ENCODE assay signal across 8 cellular contexts in genomic region chr7:44796034-44796503, GRCh38. TPM values are rescaled to one million over a fixed set of nuclear protein-coding genes. Genes with fewer than 3 reads are reported as not detected.
DNase-seq lines count a peak whose midpoint lies in the region; ATAC-seq and TF ChIP-seq lines count a peak whose summit lies in the region.

No MANE protein-coding gene starts in this region.

- TF ChIP-seq EP300 in sigmoid colon (IDR thresholded peaks at IDR 0.05) = no peak

- 1% methylated on average over 59 of the region's 59 CpGs for WGBS in sigmoid colon, 2 donors

- peaks cover 34% of the 10 kb centered on the region for H3K36me3 Mint-ChIP-seq in activated naive CD4-positive, alpha-beta T cell treated with anti-CD3 and anti-CD28 coated beads for 36 hours (ENCODE audit: low read depth)
- peaks cover 23% of the 10 kb centered on the region for H3K36me3 Mint-ChIP-seq in activated naive CD8-positive, alpha-beta T cell treated with anti-CD3 and anti-CD28 coated beads, Interleukin-2, amount 10 ng/mL, durations not matched to agents 7 days and 5 days

- peak overlapping the region; percentile 83 to 92 for H3K4me3 ChIP-seq in right atrium auricular region
- H3K4me3 ChIP-seq in sigmoid colon = peak overlapping the region; percentile 76 to 97 (median 95)

- TF ChIP-seq CTCF in right atrium auricular region (IDR thresholded peaks at IDR 0.05) (no peak), sigmoid colon (IDR thresholded peaks at IDR 0.05) (no peak)

- no peaks in the 10 kb centered on the region for H3K9me3 Mint-ChIP-seq in activated naive CD4-positive, alpha-beta T cell treated with anti-CD3 and anti-CD28 coated beads for 36 hours
- no peaks in the 10 kb centered on the region for H3K9me3 Mint-ChIP-seq in activated naive CD8-positive, alpha-beta T cell treated with anti-CD3 and anti-CD28 coated beads, Interleukin-2, amount 10 ng/mL, durations not matched to agents 7 days and 5 days

- ATAC-seq in HG02840 (IDR thresholded peaks at IDR 0.05; ENCODE audit: low FRiP score, unreplicated experiment) = peak; percentile 21
- peak; percentile 30 for ATAC-seq in activated naive CD8-positive, alpha-beta T cell treated with anti-CD3 and anti-CD28 coated beads, Interleukin-2, amount 10 ng/mL, durations not matched to agents 7 days and 5 days (ENCODE audit: low read depth)

- POLR2A ChIA-PET in activated naive CD8-positive, alpha-beta T cell treated with anti-CD3 and anti-CD28 coated beads, Interleukin-2, amount 10 ng/mL, durations not matched to agents 7 days and 5 days (lab: Charles Lee) = interaction anchor here (1.0 to 4.1 kb wide), 2 partner anchors 52 to 214 kb away, joined by 4 to 20 read pairs; partner anchors contain the start of genes H2AZ2 and TMED4

- H3K27me3 ChIP-seq in right atrium auricular region (no peaks in the 10 kb centered on the region), sigmoid colon (no peaks in the 10 kb centered on the region)

- H3K27ac ChIP-seq in right atrium auricular region (peak overlapping the region; percentile 100), sigmoid colon (peak overlapping the region; percentile 99 to 100 (median 100))

- H3K4me1 ChIP-seq in right atrium auricular region = peaks cover 0 to 23% of the 10 kb centered on the region in 2 donors
- peaks cover 0 to 35% (median 26%) of the 10 kb centered on the region in 4 donors for H3K4me1 ChIP-seq in sigmoid colon

- H3K27me3 Mint-ChIP-seq in activated naive CD4-positive, alpha-beta T cell treated with anti-CD3 and anti-CD28 coated beads for 36 hours (ENCODE audit: low read depth) = no peaks in the 10 kb centered on the region
- no peaks in the 10 kb centered on the region for H3K27me3 Mint-ChIP-seq in activated naive CD8-positive, alpha-beta T cell treated with anti-CD3 and anti-CD28 coated beads, Interleukin-2, amount 10 ng/mL, durations not matched to agents 7 days and 5 days

- CTCF ChIA-PET in activated naive CD4-positive, alpha-beta T cell treated with anti-CD3 and anti-CD28 coated beads for 36 hours (lab: Charles Lee) = no interaction called here

- H3K9me3 ChIP-seq in right atrium auricular region (no peaks in the 10 kb centered on the region), sigmoid colon (no peaks in the 10 kb centered on the region)

- intact Hi-C loops in activated naive CD4-positive, alpha-beta T cell treated with anti-CD3 and anti-CD28 coated beads for 36 hours (cut with micrococcal nuclease) = loop anchor here (1.0 to 2.0 kb wide), 14 partner anchors 48 to 315 kb away; partner anchors contain the start of genes H2AZ2, NUDCD3, OGDH and PURB
- intact Hi-C loops in sigmoid colon (cut with DNase I) = loop anchor here (1.0 to 5.0 kb wide), 5 partner anchors 48 to 214 kb away; partner anchors contain the start of genes OGDH, PURB, TMED4 and ZMIZ2

- peak; percentile 65 for DNase-seq in activated naive CD4-positive, alpha-beta T cell treated with anti-CD3 and anti-CD28 coated beads for 36 hours
- no peak for DNase-seq in activated naive CD4-positive, alpha-beta T cell treated with anti-CD3 and anti-CD28 coated beads, Interleukin-2, amount 50 U/mL, for 16 hours
- peak; percentile 41 for DNase-seq in NCI-H2081 treated with DMSO at 0.1 percent for 48 hours (lab: John Stamatoyannopoulos, UW)
- no peak for DNase-seq in activated naive CD8-positive, alpha-beta T cell treated with anti-CD3 and anti-CD28 coated beads, Interleukin-2, amount 10 ng/mL, durations not matched to agents 7 days and 5 days
- DNase-seq in right atrium auricular region (ENCODE audit: low spot score) = no peak
- DNase-seq in sigmoid colon = no peak
- no peak for DNase-seq in CD1c-positive myeloid dendritic cell (ENCODE audit: extremely low spot score)

- peak overlapping the region; percentile 92 for H3K27ac Mint-ChIP-seq in activated naive CD4-positive, alpha-beta T cell treated with anti-CD3 and anti-CD28 coated beads for 36 hours
- H3K27ac Mint-ChIP-seq in activated naive CD8-positive, alpha-beta T cell treated with anti-CD3 and anti-CD28 coated beads, Interleukin-2, amount 10 ng/mL, durations not matched to agents 7 days and 5 days = peak overlapping the region; percentile 96

- peak overlapping the region; percentile 98 for H3K4me3 Mint-ChIP-seq in activated naive CD4-positive, alpha-beta T cell treated with anti-CD3 and anti-CD28 coated beads for 36 hours
- H3K4me3 Mint-ChIP-seq in activated naive CD8-positive, alpha-beta T cell treated with anti-CD3 and anti-CD28 coated beads, Interleukin-2, amount 10 ng/mL, durations not matched to agents 7 days and 5 days = peak overlapping the region; percentile 98

- TF ChIP-seq POLR2A in sigmoid colon (IDR thresholded peaks at IDR 0.05) = no peak

- H3K36me3 ChIP-seq in right atrium auricular region (peaks cover 18% of the 10 kb centered on the region), sigmoid colon (peaks cover 15 to 24% (median 19%) of the 10 kb centered on the region in 4 donors)

- H3K4me1 Mint-ChIP-seq in activated naive CD4-positive, alpha-beta T cell treated with anti-CD3 and anti-CD28 coated beads for 36 hours (ENCODE audit: low read depth) = peaks cover 23% of the 10 kb centered on the region
- peaks cover 23% of the 10 kb centered on the region for H3K4me1 Mint-ChIP-seq in activated naive CD8-positive, alpha-beta T cell treated with anti-CD3 and anti-CD28 coated beads, Interleukin-2, amount 10 ng/mL, durations not matched to agents 7 days and 5 days

RNA-seq across cellular contexts. Expression of gene PPIA, which starts 0.4 kb away (rescaled TPM):
- total RNA-seq in activated naive CD4-positive, alpha-beta T cell treated with anti-CD3 and anti-CD28 coated beads for 36 hours = 1,000 to 10,000 TPM; 3,406 to 3,423 TPM
- total RNA-seq in activated naive CD8-positive, alpha-beta T cell treated with anti-CD3 and anti-CD28 coated beads, Interleukin-2, amount 10 ng/mL, durations not matched to agents 7 days and 5 days = 1,000 to 10,000 TPM; 1,658 to 1,692 TPM
- total RNA-seq in right atrium auricular region (100 to 1,000 TPM; 820 to 834 TPM), sigmoid colon (1,000 to 10,000 TPM; 1,033 to 1,396 (median 1,180) TPM)
- 1,000 to 10,000 TPM; 3,100 to 3,915 (median 3,764) TPM for polyA plus RNA-seq in sigmoid colon

RNA-seq across cellular contexts. Expression of gene ZMIZ2, which starts 47.4 kb away (rescaled TPM):
- total RNA-seq in activated naive CD4-positive, alpha-beta T cell treated with anti-CD3 and anti-CD28 coated beads for 36 hours = 10 to 100 TPM; 83.1 to 86.5 TPM
- 100 to 1,000 TPM; 120 to 124 TPM for total RNA-seq in activated naive CD8-positive, alpha-beta T cell treated with anti-CD3 and anti-CD28 coated beads, Interleukin-2, amount 10 ng/mL, durations not matched to agents 7 days and 5 days
- total RNA-seq in right atrium auricular region = 10 to 100 TPM; 14.1 to 21.3 TPM
- total RNA-seq in sigmoid colon = 10 to 100 TPM; 11.1 to 44.6 (median 12.5) TPM
- polyA plus RNA-seq in sigmoid colon = 10 to 100 TPM in 1 of 3 donors, 1 to 10 TPM in 2; 8.4 to 64.7 (median 8.6) TPM

RNA-seq across cellular contexts. Expression of gene H2AZ2, which starts 51.8 kb away (rescaled TPM):
- 100 to 1,000 TPM; 344 to 361 TPM for total RNA-seq in activated naive CD4-positive, alpha-beta T cell treated with anti-CD3 and anti-CD28 coated beads for 36 hours
- 100 to 1,000 TPM; 359 to 368 TPM for total RNA-seq in activated naive CD8-positive, alpha-beta T cell treated with anti-CD3 and anti-CD28 coated beads, Interleukin-2, amount 10 ng/mL, durations not matched to agents 7 days and 5 days
- total RNA-seq in right atrium auricular region (100 to 1,000 TPM; 171 to 175 TPM), sigmoid colon (100 to 1,000 TPM; 158 to 211 (median 207) TPM)
- polyA plus RNA-seq in sigmoid colon = 100 to 1,000 TPM in 2 of 3 donors, 10 to 100 TPM in 1; 97.3 to 140 (median 131) TPM

Comparison
In these comparisons a context has a peak if more than half of its experiments do, and no peak if none do; other contexts are left out.
1. DNase-seq: peak in activated naive CD4-positive, alpha-beta T cell treated with anti-CD3 and anti-CD28 coated beads for 36 hours (single experiment) and NCI-H2081 treated with DMSO at 0.1 percent for 48 hours (single experiment); none in activated naive CD4-positive, alpha-beta T cell treated with anti-CD3 and anti-CD28 coated beads, Interleukin-2, amount 50 U/mL, for 16 hours (single experiment), activated naive CD8-positive, alpha-beta T cell treated with anti-CD3 and anti-CD28 coated beads, Interleukin-2, amount 10 ng/mL, durations not matched to agents 7 days and 5 days (single experiment), right atrium auricular region (single experiment), sigmoid colon (single experiment) and CD1c-positive myeloid dendritic cell (single experiment).